Comparison of ENCODE assay signal across 1 cellular context in the genomic region with DNA sequence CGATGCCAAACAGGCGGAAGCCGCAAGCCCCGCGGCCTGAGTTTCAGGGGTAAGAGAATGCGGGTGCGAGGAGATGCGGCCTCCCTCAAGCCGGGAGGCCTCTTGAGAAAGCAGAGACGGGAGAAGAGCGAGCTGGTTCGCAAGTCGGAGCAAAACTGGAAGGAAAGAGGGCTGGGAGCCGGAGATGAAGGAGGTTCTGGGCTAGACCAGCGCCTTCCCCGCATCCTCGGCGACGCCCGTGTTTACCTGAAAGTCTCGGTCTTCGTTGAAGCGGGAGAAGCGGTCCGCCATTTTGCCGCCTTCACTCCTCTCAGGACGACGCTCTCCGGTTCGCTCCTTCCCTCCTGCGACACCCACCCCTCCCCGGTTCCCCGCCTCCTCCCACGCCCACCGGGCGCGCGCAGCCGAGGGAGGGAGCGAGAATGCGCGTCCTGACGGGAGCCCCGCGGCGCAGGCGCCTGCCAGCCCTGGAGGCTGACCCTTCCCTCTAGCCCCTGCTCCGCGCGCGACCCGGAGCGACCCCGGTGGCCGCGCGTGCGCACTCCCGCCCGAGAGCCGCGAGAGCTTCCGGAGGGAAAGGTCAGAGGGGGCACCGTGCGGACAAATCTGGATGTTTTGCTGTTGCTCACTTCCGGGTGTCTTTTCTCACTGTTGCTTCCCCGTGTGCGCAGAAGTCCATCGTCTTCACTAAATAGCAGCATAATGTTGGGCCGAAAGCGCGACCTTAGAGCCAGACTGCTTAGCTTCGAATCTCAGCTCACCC.
TF ChIP-seq lines count a peak whose summit lies in the region.

Gene GPATCH8 (minus strand): TSS at position 327 of the 763 bp plus-strand sequence. CDS start 36 bp downstream, at position 291.

TF ChIP-seq in HepG2, 621 proteins besides CTCF, POLR2A, EP300 and RAD21 (continued from another document and continues in another):
- TF ChIP-seq, protein P1, sequence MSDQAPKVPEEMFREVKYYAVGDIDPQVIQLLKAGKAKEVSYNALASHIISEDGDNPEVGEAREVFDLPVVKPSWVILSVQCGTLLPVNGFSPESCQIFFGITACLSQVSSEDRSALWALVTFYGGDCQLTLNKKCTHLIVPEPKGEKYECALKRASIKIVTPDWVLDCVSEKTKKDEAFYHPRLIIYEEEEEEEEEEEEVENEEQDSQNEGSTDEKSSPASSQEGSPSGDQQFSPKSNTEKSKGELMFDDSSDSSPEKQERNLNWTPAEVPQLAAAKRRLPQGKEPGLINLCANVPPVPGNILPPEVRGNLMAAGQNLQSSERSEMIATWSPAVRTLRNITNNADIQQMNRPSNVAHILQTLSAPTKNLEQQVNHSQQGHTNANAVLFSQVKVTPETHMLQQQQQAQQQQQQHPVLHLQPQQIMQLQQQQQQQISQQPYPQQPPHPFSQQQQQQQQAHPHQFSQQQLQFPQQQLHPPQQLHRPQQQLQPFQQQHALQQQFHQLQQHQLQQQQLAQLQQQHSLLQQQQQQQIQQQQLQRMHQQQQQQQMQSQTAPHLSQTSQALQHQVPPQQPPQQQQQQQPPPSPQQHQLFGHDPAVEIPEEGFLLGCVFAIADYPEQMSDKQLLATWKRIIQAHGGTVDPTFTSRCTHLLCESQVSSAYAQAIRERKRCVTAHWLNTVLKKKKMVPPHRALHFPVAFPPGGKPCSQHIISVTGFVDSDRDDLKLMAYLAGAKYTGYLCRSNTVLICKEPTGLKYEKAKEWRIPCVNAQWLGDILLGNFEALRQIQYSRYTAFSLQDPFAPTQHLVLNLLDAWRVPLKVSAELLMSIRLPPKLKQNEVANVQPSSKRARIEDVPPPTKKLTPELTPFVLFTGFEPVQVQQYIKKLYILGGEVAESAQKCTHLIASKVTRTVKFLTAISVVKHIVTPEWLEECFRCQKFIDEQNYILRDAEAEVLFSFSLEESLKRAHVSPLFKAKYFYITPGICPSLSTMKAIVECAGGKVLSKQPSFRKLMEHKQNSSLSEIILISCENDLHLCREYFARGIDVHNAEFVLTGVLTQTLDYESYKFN (CRISPR knock-in tag; conservative IDR thresholded peaks at IDR 0.05), result peak; percentile 71
- TF ChIP-seq ZNF687 (CRISPR knock-in tag; IDR thresholded peaks at IDR 0.05), result peak; percentile 97
- TF ChIP-seq NR2F6 (IDR thresholded peaks at IDR 0.05), result peak; percentile 84
- TF ChIP-seq NR2F6 (CRISPR knock-in tag; IDR thresholded peaks at IDR 0.05), result peak; percentile 95
- TF ChIP-seq JUN (CRISPR knock-in tag; IDR thresholded peaks at IDR 0.05), result no peak
- no peak for TF ChIP-seq MAFG (CRISPR knock-in tag; IDR thresholded peaks at IDR 0.05)
- TF ChIP-seq, protein P2, sequence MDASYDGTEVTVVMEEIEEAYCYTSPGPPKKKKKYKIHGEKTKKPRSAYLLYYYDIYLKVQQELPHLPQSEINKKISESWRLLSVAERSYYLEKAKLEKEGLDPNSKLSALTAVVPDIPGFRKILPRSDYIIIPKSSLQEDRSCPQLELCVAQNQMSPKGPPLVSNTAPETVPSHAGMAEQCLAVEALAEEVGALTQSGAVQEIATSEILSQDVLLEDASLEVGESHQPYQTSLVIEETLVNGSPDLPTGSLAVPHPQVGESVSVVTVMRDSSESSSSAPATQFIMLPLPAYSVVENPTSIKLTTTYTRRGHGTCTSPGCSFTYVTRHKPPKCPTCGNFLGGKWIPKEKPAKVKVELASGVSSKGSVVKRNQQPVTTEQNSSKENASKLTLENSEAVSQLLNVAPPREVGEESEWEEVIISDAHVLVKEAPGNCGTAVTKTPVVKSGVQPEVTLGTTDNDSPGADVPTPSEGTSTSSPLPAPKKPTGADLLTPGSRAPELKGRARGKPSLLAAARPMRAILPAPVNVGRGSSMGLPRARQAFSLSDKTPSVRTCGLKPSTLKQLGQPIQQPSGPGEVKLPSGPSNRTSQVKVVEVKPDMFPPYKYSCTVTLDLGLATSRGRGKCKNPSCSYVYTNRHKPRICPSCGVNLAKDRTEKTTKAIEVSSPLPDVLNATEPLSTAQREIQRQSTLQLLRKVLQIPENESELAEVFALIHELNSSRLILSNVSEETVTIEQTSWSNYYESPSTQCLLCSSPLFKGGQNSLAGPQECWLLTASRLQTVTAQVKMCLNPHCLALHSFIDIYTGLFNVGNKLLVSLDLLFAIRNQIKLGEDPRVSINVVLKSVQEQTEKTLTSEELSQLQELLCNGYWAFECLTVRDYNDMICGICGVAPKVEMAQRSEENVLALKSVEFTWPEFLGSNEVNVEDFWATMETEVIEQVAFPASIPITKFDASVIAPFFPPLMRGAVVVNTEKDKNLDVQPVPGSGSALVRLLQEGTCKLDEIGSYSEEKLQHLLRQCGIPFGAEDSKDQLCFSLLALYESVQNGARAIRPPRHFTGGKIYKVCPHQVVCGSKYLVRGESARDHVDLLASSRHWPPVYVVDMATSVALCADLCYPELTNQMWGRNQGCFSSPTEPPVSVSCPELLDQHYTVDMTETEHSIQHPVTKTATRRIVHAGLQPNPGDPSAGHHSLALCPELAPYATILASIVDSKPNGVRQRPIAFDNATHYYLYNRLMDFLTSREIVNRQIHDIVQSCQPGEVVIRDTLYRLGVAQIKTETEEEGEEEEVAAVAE (CRISPR knock-in tag; IDR thresholded peaks at IDR 0.05; ENCODE audit: borderline replicate concordance), result peak; percentile 69
- peak; percentile 88 for TF ChIP-seq ZNF557 (CRISPR knock-in tag; IDR thresholded peaks at IDR 0.05)
- TF ChIP-seq RXRB (CRISPR knock-in tag; IDR thresholded peaks at IDR 0.05; ENCODE audit: borderline replicate concordance), result peak; percentile 95
- 0 out of 2 replicates have a peak, but pooled peaks have one; percentile 63 for TF ChIP-seq ZBTB42 (CRISPR knock-in tag; IDR thresholded peaks at IDR 0.05)
- peak; percentile 50; the same call in 1 of the 2 replicates for TF ChIP-seq ZNF776 (CRISPR knock-in tag; IDR thresholded peaks at IDR 0.05)
- peak; percentile 85; the same call in 1 of the 2 replicates for TF ChIP-seq ZSCAN21 (CRISPR knock-in tag; IDR thresholded peaks at IDR 0.05; ENCODE audit: borderline replicate concordance)
- peak; percentile 80; the same call in 1 of the 2 replicates for TF ChIP-seq ATF7-NPFF (CRISPR knock-in tag; IDR thresholded peaks at IDR 0.05; ENCODE audit: low read depth)
- TF ChIP-seq GATAD1 (CRISPR knock-in tag; IDR thresholded peaks at IDR 0.05), result peak; percentile 90
- TF ChIP-seq THAP8 (CRISPR knock-in tag; IDR thresholded peaks at IDR 0.05; ENCODE audit: borderline replicate concordance), result no peak; the same call in 1 of the 2 replicates
- no peak for TF ChIP-seq POLR2AphosphoS2 (IDR thresholded peaks at IDR 0.05; ENCODE audit: low read depth, low read length)
- peak; percentile 46; the same call in 1 of the 2 replicates for TF ChIP-seq RBAK (CRISPR knock-in tag; IDR thresholded peaks at IDR 0.05)
- TF ChIP-seq, protein P3, sequence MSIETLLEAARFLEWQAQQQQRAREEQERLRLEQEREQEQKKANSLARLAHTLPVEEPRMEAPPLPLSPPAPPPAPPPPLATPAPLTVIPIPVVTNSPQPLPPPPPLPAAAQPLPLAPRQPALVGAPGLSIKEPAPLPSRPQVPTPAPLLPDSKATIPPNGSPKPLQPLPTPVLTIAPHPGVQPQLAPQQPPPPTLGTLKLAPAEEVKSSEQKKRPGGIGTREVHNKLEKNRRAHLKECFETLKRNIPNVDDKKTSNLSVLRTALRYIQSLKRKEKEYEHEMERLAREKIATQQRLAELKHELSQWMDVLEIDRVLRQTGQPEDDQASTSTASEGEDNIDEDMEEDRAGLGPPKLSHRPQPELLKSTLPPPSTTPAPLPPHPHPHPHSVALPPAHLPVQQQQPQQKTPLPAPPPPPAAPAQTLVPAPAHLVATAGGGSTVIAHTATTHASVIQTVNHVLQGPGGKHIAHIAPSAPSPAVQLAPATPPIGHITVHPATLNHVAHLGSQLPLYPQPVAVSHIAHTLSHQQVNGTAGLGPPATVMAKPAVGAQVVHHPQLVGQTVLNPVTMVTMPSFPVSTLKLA (IDR thresholded peaks at IDR 0.05), result peak; percentile 64
- no peak; the same call in 1 of the 2 replicates for TF ChIP-seq ZNF556 (CRISPR knock-in tag; IDR thresholded peaks at IDR 0.05; ENCODE audit: borderline replicate concordance)
- TF ChIP-seq SMAD3 (CRISPR knock-in tag; IDR thresholded peaks at IDR 0.05), result peak; percentile 56; the same call in 1 of the 2 replicates
- peak; percentile 90 for TF ChIP-seq RARA (CRISPR knock-in tag; IDR thresholded peaks at IDR 0.05)
- TF ChIP-seq, protein P4, sequence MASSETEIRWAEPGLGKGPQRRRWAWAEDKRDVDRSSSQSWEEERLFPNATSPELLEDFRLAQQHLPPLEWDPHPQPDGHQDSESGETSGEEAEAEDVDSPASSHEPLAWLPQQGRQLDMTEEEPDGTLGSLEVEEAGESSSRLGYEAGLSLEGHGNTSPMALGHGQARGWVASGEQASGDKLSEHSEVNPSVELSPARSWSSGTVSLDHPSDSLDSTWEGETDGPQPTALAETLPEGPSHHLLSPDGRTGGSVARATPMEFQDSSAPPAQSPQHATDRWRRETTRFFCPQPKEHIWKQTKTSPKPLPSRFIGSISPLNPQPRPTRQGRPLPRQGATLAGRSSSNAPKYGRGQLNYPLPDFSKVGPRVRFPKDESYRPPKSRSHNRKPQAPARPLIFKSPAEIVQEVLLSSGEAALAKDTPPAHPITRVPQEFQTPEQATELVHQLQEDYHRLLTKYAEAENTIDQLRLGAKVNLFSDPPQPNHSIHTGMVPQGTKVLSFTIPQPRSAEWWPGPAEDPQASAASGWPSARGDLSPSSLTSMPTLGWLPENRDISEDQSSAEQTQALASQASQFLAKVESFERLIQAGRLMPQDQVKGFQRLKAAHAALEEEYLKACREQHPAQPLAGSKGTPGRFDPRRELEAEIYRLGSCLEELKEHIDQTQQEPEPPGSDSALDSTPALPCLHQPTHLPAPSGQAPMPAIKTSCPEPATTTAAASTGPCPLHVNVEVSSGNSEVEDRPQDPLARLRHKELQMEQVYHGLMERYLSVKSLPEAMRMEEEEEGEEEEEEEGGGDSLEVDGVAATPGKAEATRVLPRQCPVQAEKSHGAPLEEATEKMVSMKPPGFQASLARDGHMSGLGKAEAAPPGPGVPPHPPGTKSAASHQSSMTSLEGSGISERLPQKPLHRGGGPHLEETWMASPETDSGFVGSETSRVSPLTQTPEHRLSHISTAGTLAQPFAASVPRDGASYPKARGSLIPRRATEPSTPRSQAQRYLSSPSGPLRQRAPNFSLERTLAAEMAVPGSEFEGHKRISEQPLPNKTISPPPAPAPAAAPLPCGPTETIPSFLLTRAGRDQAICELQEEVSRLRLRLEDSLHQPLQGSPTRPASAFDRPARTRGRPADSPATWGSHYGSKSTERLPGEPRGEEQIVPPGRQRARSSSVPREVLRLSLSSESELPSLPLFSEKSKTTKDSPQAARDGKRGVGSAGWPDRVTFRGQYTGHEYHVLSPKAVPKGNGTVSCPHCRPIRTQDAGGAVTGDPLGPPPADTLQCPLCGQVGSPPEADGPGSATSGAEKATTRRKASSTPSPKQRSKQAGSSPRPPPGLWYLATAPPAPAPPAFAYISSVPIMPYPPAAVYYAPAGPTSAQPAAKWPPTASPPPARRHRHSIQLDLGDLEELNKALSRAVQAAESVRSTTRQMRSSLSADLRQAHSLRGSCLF (CRISPR knock-in tag; IDR thresholded peaks at IDR 0.05; ENCODE audit: borderline replicate concordance), result 0 out of 2 replicates have a peak, but pooled peaks have one; percentile 57
- peak; percentile 34; the same call in 1 of the 2 replicates for TF ChIP-seq ZNF230 (CRISPR knock-in tag; IDR thresholded peaks at IDR 0.05)
- TF ChIP-seq ZFP36 (IDR thresholded peaks at IDR 0.05; ENCODE audit: borderline replicate concordance, low read depth, low read length, partially characterized antibody), result no peak
- TF ChIP-seq ZNF749 (CRISPR knock-in tag; IDR thresholded peaks at IDR 0.05; ENCODE audit: borderline replicate concordance), result no peak
- peak; percentile 54; the same call in 1 of the 2 replicates for TF ChIP-seq SRF (IDR thresholded peaks at IDR 0.05; ENCODE audit: low read depth, low read length)
- TF ChIP-seq MTF2 (CRISPR knock-in tag; IDR thresholded peaks at IDR 0.05; ENCODE audit: borderline replicate concordance), result no peak
- no peak for TF ChIP-seq ZNF678 (CRISPR knock-in tag; IDR thresholded peaks at IDR 0.05)
- TF ChIP-seq ZKSCAN5 (CRISPR knock-in tag; IDR thresholded peaks at IDR 0.05), result 0 out of 2 replicates have a peak, but pooled peaks have one; percentile 54
- TF ChIP-seq IRF2 (CRISPR knock-in tag; IDR thresholded peaks at IDR 0.05), result peak; percentile 88
- TF ChIP-seq ESRRA (CRISPR knock-in tag; IDR thresholded peaks at IDR 0.05; ENCODE audit: low read depth), result peak; percentile 89
- peak; percentile 67 for TF ChIP-seq NFYC (CRISPR knock-in tag; IDR thresholded peaks at IDR 0.05)
